Comparison of ENCODE assay signal across 30 cellular contexts in the genomic region with DNA sequence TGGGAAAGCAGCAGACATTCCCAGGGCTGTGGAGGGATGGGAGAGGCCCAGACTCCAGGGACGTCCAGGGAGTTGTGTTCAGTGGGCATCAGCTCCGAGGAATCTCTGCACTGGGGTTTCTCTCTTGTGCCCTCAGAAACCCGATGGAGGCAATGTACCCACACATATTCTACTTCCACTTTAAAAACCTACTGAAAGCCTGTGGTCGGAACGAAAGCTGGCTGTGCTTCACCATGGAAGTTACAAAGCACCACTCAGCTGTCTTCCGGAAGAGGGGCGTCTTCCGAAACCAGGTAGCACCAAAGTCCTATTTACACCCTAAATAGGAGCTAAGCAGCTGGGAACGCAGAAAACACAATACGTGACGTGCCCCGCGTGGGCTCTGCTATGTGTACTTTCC. TPM values are rescaled to one million over a fixed set of nuclear protein-coding genes. Genes with fewer than 3 reads are reported as not detected.
"Had no signal": no experiment of that assay in that cellular context is flagged by ENCODE, and none has a peak within 500 bp of the region (broad histone marks: within the 10 kb centered on the region; RNA-seq: fewer than 3 reads in every experiment).

No MANE protein-coding gene starts in this region.

- H3K36me3 Mint-ChIP-seq: activated naive CD4-positive, alpha-beta T cell treated with anti-CD3 and anti-CD28 coated beads, Interleukin-2, amount 50 U/mL, for 24 hours had no signal

- H3K9me3 Mint-ChIP-seq: activated CD4-positive, alpha-beta memory T cell treated with anti-CD3 and anti-CD28 coated beads for 36 hours; activated CD4-positive, alpha-beta T cell treated with anti-CD3 and anti-CD28 coated beads, Interleukin-2, amount 10 ng/mL, durations not matched to agents 24 days and 14 days; activated naive CD4-positive, alpha-beta T cell treated with anti-CD3 and anti-CD28 coated beads, Interleukin-2, amount 50 U/mL, for 24 hours; activated naive CD8-positive, alpha-beta T cell treated with anti-CD3 and anti-CD28 coated beads for 36 hours; activated naive CD8-positive, alpha-beta T cell treated with anti-CD3 and anti-CD28 coated beads, Interleukin-2, amount 50 U/mL, for 24 hours; activated T-cell treated with anti-CD3 and anti-CD28 coated beads, Interleukin-2, amount 50 U/mL, for 24 hours; activated T-cell treated with anti-CD3 and anti-CD28 coated beads, Interleukin-2, amount 50 U/mL, for 72 hours; effector memory CD8-positive, alpha-beta T cell had no signal

- H3K4me3 Mint-ChIP-seq: activated CD4-positive, alpha-beta memory T cell treated with anti-CD3 and anti-CD28 coated beads for 36 hours; activated CD4-positive, alpha-beta T cell treated with anti-CD3 and anti-CD28 coated beads for 36 hours; activated CD4-positive, alpha-beta T cell treated with anti-CD3 and anti-CD28 coated beads, Interleukin-2, amount 10 ng/mL, durations not matched to agents 24 days and 14 days; activated CD8-positive, alpha-beta T cell treated with anti-CD3 and anti-CD28 coated beads, Interleukin-2, amount 10 ng/mL, durations not matched to agents 7 days and 5 days; activated naive CD4-positive, alpha-beta T cell treated with anti-CD3 and anti-CD28 coated beads, Interleukin-2, amount 50 U/mL, for 24 hours; activated naive CD8-positive, alpha-beta T cell treated with anti-CD3 and anti-CD28 coated beads for 36 hours; activated naive CD8-positive, alpha-beta T cell treated with anti-CD3 and anti-CD28 coated beads, Interleukin-2, amount 50 U/mL, for 24 hours; activated T-cell treated with anti-CD3 and anti-CD28 coated beads, Interleukin-2, amount 50 U/mL, for 24 hours; activated T-cell treated with anti-CD3 and anti-CD28 coated beads, Interleukin-2, amount 50 U/mL, for 72 hours; effector memory CD8-positive, alpha-beta T cell had no signal

- DNase-seq: activated CD4-positive, alpha-beta memory T cell treated with anti-CD3 and anti-CD28 coated beads for 36 hours; activated CD4-positive, alpha-beta T cell treated with anti-CD3 and anti-CD28 coated beads for 36 hours; activated CD4-positive, alpha-beta T cell treated with anti-CD3 and anti-CD28 coated beads, Interleukin-2, amount 10 ng/mL, durations not matched to agents 24 days and 14 days; activated CD4-positive, CD25-positive, alpha-beta regulatory T cell; activated CD4-positive, CD25-positive, alpha-beta regulatory T cell treated with anti-CD3 and anti-CD28 coated beads, Interleukin-2, amount 50 U/mL, for 72 hours; activated CD8-positive, alpha-beta memory T cell treated with anti-CD3 and anti-CD28 coated beads, Interleukin-2, amount 50 U/mL, for 48 hours; activated CD8-positive, alpha-beta T cell treated with anti-CD3 and anti-CD28 coated beads, Interleukin-2, amount 10 ng/mL, durations not matched to agents 7 days and 5 days; activated gamma-delta T cell; activated naive CD4-positive, alpha-beta T cell treated with Interleukin-2 at 50 U/mL for 16 hours; activated naive CD8-positive, alpha-beta T cell treated with anti-CD3 and anti-CD28 coated beads for 36 hours; activated naive CD8-positive, alpha-beta T cell treated with anti-CD3 and anti-CD28 coated beads, Interleukin-2, amount 50 U/mL, for 24 hours; activated T-cell treated with anti-CD3 and anti-CD28 coated beads for 4 hours; activated T-cell treated with anti-CD3 and anti-CD28 coated beads, Interleukin-2, amount 50 U/mL, for 24 hours; activated T-cell treated with anti-CD3 and anti-CD28 coated beads, Interleukin-2, amount 50 U/mL, for 72 hours; adrenal gland; amygdala; aorta; body of pancreas; caudate nucleus; cortex of kidney; dermis blood vessel endothelial cell; effector CD4-positive, alpha-beta T cell; effector memory CD8-positive, alpha-beta T cell; erythroblast; foreskin keratinocyte; gastrocnemius medialis; glutamatergic neuron; heart left ventricle; T-helper 2 cell had no signal

- H3K27ac Mint-ChIP-seq: activated CD4-positive, alpha-beta memory T cell treated with anti-CD3 and anti-CD28 coated beads for 36 hours; activated CD4-positive, alpha-beta T cell treated with anti-CD3 and anti-CD28 coated beads for 36 hours; activated CD4-positive, alpha-beta T cell treated with anti-CD3 and anti-CD28 coated beads, Interleukin-2, amount 10 ng/mL, durations not matched to agents 24 days and 14 days; activated CD8-positive, alpha-beta T cell treated with anti-CD3 and anti-CD28 coated beads, Interleukin-2, amount 10 ng/mL, durations not matched to agents 7 days and 5 days; activated naive CD8-positive, alpha-beta T cell treated with anti-CD3 and anti-CD28 coated beads, Interleukin-2, amount 50 U/mL, for 24 hours; activated T-cell treated with anti-CD3 and anti-CD28 coated beads, Interleukin-2, amount 50 U/mL, for 72 hours had no signal

- H3K27me3 Mint-ChIP-seq: activated CD4-positive, alpha-beta memory T cell treated with anti-CD3 and anti-CD28 coated beads for 36 hours; activated CD4-positive, alpha-beta T cell treated with anti-CD3 and anti-CD28 coated beads for 36 hours; activated CD4-positive, alpha-beta T cell treated with anti-CD3 and anti-CD28 coated beads, Interleukin-2, amount 10 ng/mL, durations not matched to agents 24 days and 14 days; activated naive CD4-positive, alpha-beta T cell treated with anti-CD3 and anti-CD28 coated beads, Interleukin-2, amount 50 U/mL, for 24 hours; activated naive CD8-positive, alpha-beta T cell treated with anti-CD3 and anti-CD28 coated beads for 36 hours; activated naive CD8-positive, alpha-beta T cell treated with anti-CD3 and anti-CD28 coated beads, Interleukin-2, amount 50 U/mL, for 24 hours; activated T-cell treated with anti-CD3 and anti-CD28 coated beads, Interleukin-2, amount 50 U/mL, for 24 hours; effector memory CD8-positive, alpha-beta T cell had no signal

- ATAC-seq: activated CD4-positive, alpha-beta T cell treated with anti-CD3 and anti-CD28 coated beads for 36 hours; activated CD8-positive, alpha-beta T cell treated with anti-CD3 and anti-CD28 coated beads, Interleukin-2, amount 10 ng/mL, durations not matched to agents 7 days and 5 days; activated naive CD8-positive, alpha-beta T cell treated with anti-CD3 and anti-CD28 coated beads, Interleukin-2, amount 50 U/mL, for 24 hours; activated T-cell treated with anti-CD3 and anti-CD28 coated beads, Interleukin-2, amount 50 U/mL, for 72 hours; body of pancreas; effector memory CD8-positive, alpha-beta T cell; foreskin keratinocyte; gastrocnemius medialis; heart left ventricle had no signal

RNA-seq across cellular contexts. Expression of a gene that starts 8.3 kb away (rescaled TPM):
- total RNA-seq: body of pancreas, foreskin keratinocyte had no signal
